ENCODE assay signal across 12 cellular contexts in genomic region chr1:88936223-88936523, GRCh38.
"Had no signal": no experiment of that assay in that cellular context is flagged by ENCODE, and none has a peak within 500 bp of the region (broad histone marks: within the 10 kb centered on the region; RNA-seq: fewer than 3 reads in every experiment).

No MANE protein-coding gene starts in this region.

- H3K27me3 Mint-ChIP-seq: activated naive CD4-positive, alpha-beta T cell treated with anti-CD3 and anti-CD28 coated beads, Interleukin-2, amount 50 U/mL, for 24 hours; dendritic cell treated with granulocyte-macrophage colony-stimulating factor and Interleukin-4, amounts not matched to agents 40 ng/mL and 50 ng/mL, for 4 days had no signal

- H3K9me3 ChIP-seq: body of pancreas had no signal

- H3K27ac ChIP-seq: body of pancreas, WERI-Rb-1 had no signal

- H3K4me3 Mint-ChIP-seq: activated naive CD4-positive, alpha-beta T cell treated with anti-CD3 and anti-CD28 coated beads, Interleukin-2, amount 50 U/mL, for 24 hours; dendritic cell treated with granulocyte-macrophage colony-stimulating factor and Interleukin-4, amounts not matched to agents 40 ng/mL and 50 ng/mL, for 4 days; immature natural killer cell; nephron had no signal

- DNase-seq: activated CD4-positive, alpha-beta T cell treated with anti-CD3 and anti-CD28 coated beads for 48 hours; activated CD8-positive, alpha-beta memory T cell treated with anti-CD3 and anti-CD28 coated beads for 24 hours; left cardiac atrium; mammary epithelial cell; stimulated activated naive CD4-positive, alpha-beta T cell treated with Interleukin-2 at 50 U/mL for 16 hours; WERI-Rb-1 had no signal

- H3K4me1 ChIP-seq: body of pancreas had no signal

- H3K27me3 ChIP-seq: body of pancreas had no signal

- H3K9me3 Mint-ChIP-seq: activated T-helper 2 cell treated with anti-CD3 and anti-CD28 coated beads, Interferon-gamma antibody, Interleukin-2, Interleukin-4, amounts not matched to agents 10 μg/mL and 5 μg/mL and 100 μg/mL, durations not matched to agents 14 hours and 24 hours and 36 hours; dendritic cell treated with granulocyte-macrophage colony-stimulating factor and Interleukin-4, amounts not matched to agents 40 ng/mL and 50 ng/mL, for 4 days; immature natural killer cell; nephron had no signal

- H3K4me1 Mint-ChIP-seq: immature natural killer cell, nephron had no signal

- H3K27ac Mint-ChIP-seq: activated naive CD4-positive, alpha-beta T cell treated with anti-CD3 and anti-CD28 coated beads, Interleukin-2, amount 50 U/mL, for 24 hours; activated T-helper 2 cell treated with anti-CD3 and anti-CD28 coated beads, Interferon-gamma antibody, Interleukin-2, Interleukin-4, amounts not matched to agents 10 μg/mL and 5 μg/mL and 100 μg/mL, durations not matched to agents 14 hours and 24 hours and 36 hours; dendritic cell treated with granulocyte-macrophage colony-stimulating factor and Interleukin-4, amounts not matched to agents 40 ng/mL and 50 ng/mL, for 4 days; nephron had no signal
